In the genomic region with DNA sequence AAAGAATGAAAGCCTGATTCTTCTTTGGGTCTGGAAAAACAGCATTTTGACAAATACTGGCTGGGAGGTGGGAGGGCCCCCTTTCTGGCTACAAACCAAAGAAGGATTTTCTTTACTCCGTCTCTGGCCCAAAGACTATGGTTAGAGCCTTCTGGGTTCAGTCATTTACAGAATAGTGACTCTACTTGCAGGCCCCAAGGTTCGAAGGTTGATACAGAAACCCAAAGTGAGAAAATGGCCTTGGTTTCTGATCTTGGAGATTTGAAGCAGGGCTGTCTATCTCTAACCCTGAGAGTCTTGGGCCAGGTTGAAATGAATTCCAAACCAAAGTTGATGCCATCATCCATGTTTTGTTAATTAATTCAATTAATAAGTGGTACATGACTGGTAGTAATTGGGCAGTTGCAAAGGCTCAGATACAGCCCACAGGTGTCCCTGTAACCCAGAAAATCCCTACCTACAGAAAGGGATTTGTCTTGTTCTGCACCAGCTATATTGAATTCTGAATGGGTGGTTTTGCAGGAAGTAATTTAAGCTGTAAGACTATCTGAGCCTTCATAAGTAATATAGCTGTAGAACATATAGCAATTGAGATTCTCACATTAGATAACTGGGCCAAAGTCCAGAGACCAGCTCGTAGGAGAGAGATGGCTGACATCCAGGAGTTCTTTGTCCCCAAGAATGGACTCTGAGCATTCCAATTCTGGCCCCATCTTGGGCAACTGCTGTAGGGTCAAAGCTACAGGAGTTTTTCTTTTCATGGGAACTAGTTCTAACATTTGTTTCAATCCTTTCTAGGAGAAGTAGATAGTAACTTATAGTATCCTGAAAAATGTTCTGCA, we compare ENCODE assay signal across 2 cellular contexts.
TF ChIP-seq lines count a peak whose summit lies in the region.

No MANE protein-coding gene starts in this region.

TF ChIP-seq in A549, 52 proteins besides CTCF, POLR2A, EP300 and RAD21 (continued from another document):
- TF ChIP-seq HMGXB4 (CRISPR knock-in tag; IDR thresholded peaks at IDR 0.05; ENCODE audit: borderline replicate concordance) (no peak), GATA3 (IDR thresholded peaks at IDR 0.05; ENCODE audit: borderline replicate concordance) (no peak)

TF ChIP-seq in SK-N-SH treated with all-trans-retinoic acid at 6 μM for 48 hours, 23 proteins besides CTCF, POLR2A, EP300 and RAD21 (continued from another document):
- TF ChIP-seq POU6F1 (CRISPR knock-in tag; IDR thresholded peaks at IDR 0.05; ENCODE audit: borderline replicate concordance, low read depth): no peak
- no peak for TF ChIP-seq ZC3H10 (CRISPR knock-in tag; IDR thresholded peaks at IDR 0.05)
- no peak for TF ChIP-seq ESRRG (CRISPR knock-in tag; IDR thresholded peaks at IDR 0.05)
- no peak for TF ChIP-seq ZFP3 (CRISPR knock-in tag; IDR thresholded peaks at IDR 0.05)
- no peak for TF ChIP-seq ZNF565 (CRISPR knock-in tag; conservative IDR thresholded peaks at IDR 0.05; ENCODE audit: low read depth)
- no peak for TF ChIP-seq TOX (CRISPR knock-in tag; IDR thresholded peaks at IDR 0.05; ENCODE audit: borderline replicate concordance)
